In genomic region chr4:19786616-19787015, GRCh38 we compare ENCODE assay signal across 29 cellular contexts.
"Had no signal": no experiment of that assay in that cellular context is flagged by ENCODE, and none has a peak within 500 bp of the region (broad histone marks: within the 10 kb centered on the region; RNA-seq: fewer than 3 reads in every experiment).

No MANE protein-coding gene starts in this region.

- H3K27ac Mint-ChIP-seq: stimulated activated effector memory CD8-positive, alpha-beta T cell treated with anti-CD3 and anti-CD28 coated beads, Interleukin-12 subunit alpha, Interleukin-12 subunit beta, amount 100 ng/mL, for 72 hours; stimulated activated memory B cell treated with anti-CD40 and anti-IgM and Interleukin-4, amounts not matched to agents 10 μg/mL and 1 μg/mL and 100 μg/mL, for 72 hours; stimulated activated naive B cell treated with anti-CD40 and anti-IgM and Interleukin-4, amounts not matched to agents 10 μg/mL and 1 μg/mL and 100 μg/mL, for 72 hours; stimulated activated naive CD8-positive, alpha-beta T cell treated with anti-CD3 and anti-CD28 coated beads, Interleukin-15, amount 100 ng/mL, for 72 hours; stimulated activated naive CD8-positive, alpha-beta T cell treated with anti-CD3 and anti-CD28 coated beads, Interleukin-15, Interleukin-2, amounts not matched to agents 100 ng/mL and 50 ng/mL, for 24 hours; type B pancreatic cell had no signal

- DNase-seq: stimulated activated CD4-positive, alpha-beta T cell treated with anti-CD3 and anti-CD28 coated beads, Interleukin-2, amount 100 ng/mL, for 48 hours; stimulated activated CD4-positive, alpha-beta T cell treated with anti-CD3 and anti-CD28 coated beads, Interleukin-4, amount 100 ng/mL, for 1 hour; stimulated activated CD4-positive, alpha-beta T cell treated with anti-CD3 and anti-CD28 coated beads, Interleukin-4, amount 100 ng/mL, for 24 hours; stimulated activated CD4-positive, alpha-beta T cell treated with anti-CD3 and anti-CD28 coated beads, Interleukin-4, amount 100 ng/mL, for 4 hours; stimulated activated CD8-positive, alpha-beta memory T cell treated with anti-CD3 and anti-CD28 coated beads, Interleukin-4, amount 100 ng/mL, for 48 hours; stimulated activated naive B cell treated with anti-CD40 and anti-IgM and Interleukin-4, amounts not matched to agents 10 μg/mL and 1 μg/mL and 100 μg/mL, for 72 hours; stimulated activated naive CD4-positive, alpha-beta T cell; stimulated activated naive CD4-positive, alpha-beta T cell treated with Interleukin-2 at 50 U/mL for 16 hours; stimulated activated naive CD8-positive, alpha-beta T cell treated with anti-CD3 and anti-CD28 coated beads, Interleukin-15, amount 100 ng/mL, for 72 hours; stimulated activated naive CD8-positive, alpha-beta T cell treated with anti-CD3 and anti-CD28 coated beads, Interleukin-15, Interleukin-2, amounts not matched to agents 100 U/mL and 50 U/mL, for 24 hours; stomach; substantia nigra; testis; thyroid gland; tibial artery; transverse colon; trophoblast cell; upper lobe of left lung; upper lobe of right lung; uterus had no signal

- H3K4me3 Mint-ChIP-seq: stimulated activated effector memory CD8-positive, alpha-beta T cell treated with anti-CD3 and anti-CD28 coated beads, Interleukin-12 subunit alpha, Interleukin-12 subunit beta, amount 100 ng/mL, for 72 hours; stimulated activated memory B cell treated with anti-CD40 and anti-IgM and Interleukin-4, amounts not matched to agents 10 μg/mL and 1 μg/mL and 100 μg/mL, for 72 hours; stimulated activated naive B cell treated with anti-CD40 and anti-IgM and Interleukin-4, amounts not matched to agents 10 μg/mL and 1 μg/mL and 100 μg/mL, for 72 hours; stimulated activated naive CD8-positive, alpha-beta T cell treated with anti-CD3 and anti-CD28 coated beads, Interleukin-15, amount 100 ng/mL, for 72 hours; stimulated activated naive CD8-positive, alpha-beta T cell treated with anti-CD3 and anti-CD28 coated beads, Interleukin-15, Interleukin-2, amounts not matched to agents 100 ng/mL and 50 ng/mL, for 24 hours; type B pancreatic cell had no signal

- H3K36me3 Mint-ChIP-seq: stimulated activated effector memory CD8-positive, alpha-beta T cell treated with anti-CD3 and anti-CD28 coated beads, Interleukin-12 subunit alpha, Interleukin-12 subunit beta, amount 100 ng/mL, for 72 hours; stimulated activated naive B cell treated with anti-CD40 and anti-IgM and Interleukin-4, amounts not matched to agents 10 μg/mL and 1 μg/mL and 100 μg/mL, for 72 hours; type B pancreatic cell had no signal

- H3K27me3 Mint-ChIP-seq: stimulated activated memory B cell treated with anti-CD40 and anti-IgM and Interleukin-4, amounts not matched to agents 10 μg/mL and 1 μg/mL and 100 μg/mL, for 72 hours; stimulated activated naive B cell treated with anti-CD40 and anti-IgM and Interleukin-4, amounts not matched to agents 10 μg/mL and 1 μg/mL and 100 μg/mL, for 72 hours; stimulated activated naive CD8-positive, alpha-beta T cell treated with anti-CD3 and anti-CD28 coated beads, Interleukin-15, amount 100 ng/mL, for 72 hours; stimulated activated naive CD8-positive, alpha-beta T cell treated with anti-CD3 and anti-CD28 coated beads, Interleukin-15, Interleukin-2, amounts not matched to agents 100 ng/mL and 50 ng/mL, for 24 hours had no signal

- FAIRE-seq: urothelium cell line had no signal

- H3K4me1 Mint-ChIP-seq: stimulated activated effector memory CD8-positive, alpha-beta T cell treated with anti-CD3 and anti-CD28 coated beads, Interleukin-12 subunit alpha, Interleukin-12 subunit beta, amount 100 ng/mL, for 72 hours; stimulated activated memory B cell treated with anti-CD40 and anti-IgM and Interleukin-4, amounts not matched to agents 10 μg/mL and 1 μg/mL and 100 μg/mL, for 72 hours; stimulated activated naive B cell treated with anti-CD40 and anti-IgM and Interleukin-4, amounts not matched to agents 10 μg/mL and 1 μg/mL and 100 μg/mL, for 72 hours; stimulated activated naive CD8-positive, alpha-beta T cell treated with anti-CD3 and anti-CD28 coated beads, Interleukin-15, amount 100 ng/mL, for 72 hours had no signal

- H3K36me3 ChIP-seq: stomach, suprapubic skin, thoracic aorta, thyroid gland, tibial artery, tibial nerve, transverse colon, upper lobe of left lung, upper lobe of right lung, uterus, vagina had no signal

- H3K4me3 ChIP-seq: stomach, suprapubic skin, testis, thoracic aorta, thyroid gland, tibial artery, tibial nerve, transverse colon, upper lobe of left lung, upper lobe of right lung, uterus, vagina had no signal

- H3K9me3 ChIP-seq: testis, thoracic aorta, thyroid gland, upper lobe of right lung, vagina had no signal

- H3K27ac ChIP-seq: stomach, suprapubic skin, testis, thoracic aorta, thyroid gland, tibial artery, tibial nerve, transverse colon, upper lobe of left lung, upper lobe of right lung, uterus, vagina had no signal

- H3K4me1 ChIP-seq: stomach, suprapubic skin, testis, thyroid gland, tibial artery, tibial nerve, transverse colon, upper lobe of left lung, upper lobe of right lung, uterus, vagina had no signal
